Comparison of ENCODE assay signal across 8 cellular contexts in genomic region chr17:74442670-74443515, GRCh38. TPM values are rescaled to one million over a fixed set of nuclear protein-coding genes. Genes with fewer than 3 reads are reported as not detected.
DNase-seq lines count a peak whose midpoint lies in the region; ATAC-seq and TF ChIP-seq lines count a peak whose summit lies in the region.

No MANE protein-coding gene starts in this region.

- H3K9me3 ChIP-seq in adrenal gland (replicated peaks in 1 of 3): no peaks in the 10 kb centered on the region
- no peaks in the 10 kb centered on the region for H3K9me3 ChIP-seq in skeletal muscle tissue (ENCODE audit: control insufficient read depth in 3 of 3, low read length in 3 of 3)

- DNase-seq in DMS153 (lab: John Stamatoyannopoulos, UW): peak; percentile 93
- DNase-seq in NCI-H1436 (lab: John Stamatoyannopoulos, UW): peak; percentile 54
- peak; percentile 90 to 98 (median 96) for DNase-seq in adrenal gland
- DNase-seq in iPS-NIHi11 (ENCODE audit: low spot score): peak; percentile 71
- DNase-seq in middle frontal gyrus (ENCODE audit: extremely low spot score, low spot score): no peak
- no peak for DNase-seq in NCI-H1694 (lab: John Stamatoyannopoulos, UW)

- no peaks in the 10 kb centered on the region for H3K36me3 ChIP-seq in adrenal gland (replicated peaks in 1 of 2)
- H3K36me3 ChIP-seq in skeletal muscle tissue (ENCODE audit: control insufficient read depth in 3 of 3, insufficient read depth in 3 of 3, low read length in 3 of 3): peaks cover 11 to 20% (median 19%) of the 10 kb centered on the region in 3 donors

- H3K9ac ChIP-seq in skeletal muscle tissue (ENCODE audit: low read depth in 1 of 3, low read length in 3 of 3): peak overlapping the region; percentile 69 to 87 (median 75)

- intact Hi-C loops in adrenal gland (cut with DNase I): no loop called here

- H3K4me1 ChIP-seq in adrenal gland (replicated peaks in 1 of 2) (peaks cover 27 to 34% of the 10 kb centered on the region in 2 donors), skeletal muscle tissue (ENCODE audit: control insufficient read depth in 3 of 3, insufficient read depth in 3 of 3, low read length in 3 of 3) (peaks cover 49 to 69% (median 56%) of the 10 kb centered on the region in 3 donors)

- peak overlapping the region; percentile 82 to 96 (median 91) for H3K27ac ChIP-seq in adrenal gland
- H3K27ac ChIP-seq in skeletal muscle tissue (ENCODE audit: low read depth, low read length): peak overlapping the region; percentile 98

- TF ChIP-seq POLR2A in adrenal gland (IDR thresholded peaks at IDR 0.05): peak in 1 of 2 donors; percentile 68

- H3K4me3 ChIP-seq in adrenal gland: peak overlapping the region in 2 of 4 donors; percentile 15 to 36
- H3K4me3 ChIP-seq in skeletal muscle tissue (ENCODE audit: low read length in 3 of 3): peak overlapping the region; percentile 34 to 69 (median 48)

- TF ChIP-seq CTCF in adrenal gland (IDR thresholded peaks at IDR 0.05): no peak

- no peaks in the 10 kb centered on the region for H3K27me3 ChIP-seq in adrenal gland
- no peaks in the 10 kb centered on the region for H3K27me3 ChIP-seq in skeletal muscle tissue (ENCODE audit: control insufficient read depth in 3 of 3, insufficient read depth in 3 of 3, low read length in 3 of 3)

- peak; percentile 65 for ATAC-seq in GM21723 (IDR thresholded peaks at IDR 0.05; ENCODE audit: unreplicated experiment)

- 4 to 15% (median 7%) methylated on average over 14 to 28 of the region's 28 CpGs for WGBS in adrenal gland, 4 donors

RNA-seq across cellular contexts. Expression of gene GPRC5C, which starts 11.0 kb away (rescaled TPM):
- total RNA-seq in adrenal gland (10 to 100 TPM; 20.1 to 67.2 (median 32.3) TPM), skeletal muscle tissue (44.4 TPM)
- polyA plus RNA-seq in adrenal gland: 10 to 100 TPM in 2 of 3 donors, 1 to 10 TPM in 1; 2.7 to 29.8 (median 18.2) TPM

RNA-seq across cellular contexts. Expression of gene CD300A, which starts 23.5 kb away (rescaled TPM):
- total RNA-seq in adrenal gland (10 to 100 TPM in 6 of 8 donors, 1 to 10 TPM in 2; 6.0 to 26.6 (median 15.9) TPM), skeletal muscle tissue (1.0 TPM)
- polyA plus RNA-seq in adrenal gland: 10 to 100 TPM in 1 of 3 donors, 1 to 10 TPM in 2; 7.3 to 11.7 (median 8.5) TPM

Comparison
In these comparisons a context has a peak if more than half of its experiments do, and no peak if none do; other contexts are left out.
1. DNase-seq: peak in DMS153 (single experiment), NCI-H1436 (single experiment), adrenal gland (7 of 7) and iPS-NIHi11 (single experiment); none in middle frontal gyrus (single experiment) and NCI-H1694 (single experiment).